In the genomic region with DNA sequence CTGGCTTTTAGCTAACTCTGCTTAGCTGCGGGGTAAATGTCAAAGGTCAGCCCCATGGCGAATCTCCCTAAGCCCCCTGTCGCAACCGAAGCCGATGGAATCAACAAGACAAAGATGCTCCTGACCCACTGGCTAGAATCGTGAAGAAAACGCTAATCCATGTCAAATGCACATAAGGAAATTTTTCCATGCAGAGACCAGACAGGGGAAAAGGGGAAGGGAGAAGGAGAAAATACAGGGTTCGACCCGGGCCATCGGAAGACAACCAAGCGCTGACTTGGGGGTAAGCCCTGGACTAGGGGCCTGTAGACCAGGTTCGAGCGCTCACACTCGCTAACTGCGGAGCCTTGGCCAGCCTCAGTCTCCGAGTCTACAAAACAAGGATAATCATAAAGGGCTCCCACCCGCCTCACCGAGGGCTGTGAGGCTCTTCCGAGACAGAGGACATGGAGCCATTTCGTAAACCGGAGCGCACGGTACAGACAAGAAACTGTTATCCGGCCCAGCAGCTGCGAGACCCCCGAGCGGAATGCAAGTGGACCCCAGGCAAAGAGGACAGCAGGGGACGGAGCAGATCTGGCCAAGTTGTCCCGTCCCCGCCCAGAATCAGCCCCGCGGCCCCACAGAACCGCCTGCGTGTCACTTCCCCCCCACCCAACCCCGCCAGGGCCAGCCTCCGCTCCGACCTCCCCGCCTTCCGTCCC, we compare ENCODE assay signal across 8 cellular contexts. TPM values are rescaled to one million over a fixed set of nuclear protein-coding genes. Genes with fewer than 3 reads are reported as not detected.
DNase-seq lines count a peak whose midpoint lies in the region; ATAC-seq and TF ChIP-seq lines count a peak whose summit lies in the region.

No MANE protein-coding gene starts in this region.

- DNase-seq in activated CD4-positive, alpha-beta memory T cell treated with anti-CD3 and anti-CD28 coated beads, Interleukin-2, amount 10 ng/mL, durations not matched to agents 7 days and 5 days, result no peak
- DNase-seq in germinal center (ENCODE audit: low spot score), result peak; percentile 14
- DNase-seq in psoas muscle, result no peak
- no peak for DNase-seq in NCI-H1092 treated with DMSO at 0.1 percent for 48 hours (lab: John Stamatoyannopoulos, UW)

- no peaks in the 10 kb centered on the region for H3K27me3 Mint-ChIP-seq in activated CD4-positive, alpha-beta memory T cell treated with anti-CD3 and anti-CD28 coated beads, Interleukin-2, amount 10 ng/mL, durations not matched to agents 7 days and 5 days

- intact Hi-C loops in psoas muscle (cut with DNase I), result no loop called here

- POLR2A ChIA-PET in activated CD4-positive, alpha-beta memory T cell treated with anti-CD3 and anti-CD28 coated beads, Interleukin-2, amount 10 ng/mL, durations not matched to agents 7 days and 5 days (lab: Charles Lee), result interaction anchor here (0.6 to 6.3 kb wide), 14 partner anchors 8 to 284 kb away, joined by 3 to 96 read pairs (median 4); a partner anchor contains a TSS

- no peaks in the 10 kb centered on the region for H3K9me3 ChIP-seq in psoas muscle

- H3K4me1 ChIP-seq in psoas muscle, result peaks cover 40% of the 10 kb centered on the region

- 0 to 1% (median 1%) methylated on average over 32 to 39 of the region's 39 CpGs for WGBS in psoas muscle, 3 donors

- peaks cover 32% of the 10 kb centered on the region for H3K36me3 Mint-ChIP-seq in activated CD4-positive, alpha-beta memory T cell treated with anti-CD3 and anti-CD28 coated beads, Interleukin-2, amount 10 ng/mL, durations not matched to agents 7 days and 5 days (ENCODE audit: low read depth)

- peak overlapping the region; percentile 82 for H3K4me3 Mint-ChIP-seq in activated CD4-positive, alpha-beta memory T cell treated with anti-CD3 and anti-CD28 coated beads, Interleukin-2, amount 10 ng/mL, durations not matched to agents 7 days and 5 days

- CTCF ChIA-PET in activated CD4-positive, alpha-beta memory T cell treated with anti-CD3 and anti-CD28 coated beads, Interleukin-2, amount 10 ng/mL, durations not matched to agents 7 days and 5 days (lab: Charles Lee), result interaction anchor here (0.6 to 6.1 kb wide), 8 partner anchors 11 to 283 kb away, joined by 3 to 77 read pairs (median 4); a partner anchor contains a TSS

- peak overlapping the region; percentile 94 for H3K4me3 ChIP-seq in psoas muscle

- peak overlapping the region; percentile 81 for H3K27ac ChIP-seq in psoas muscle

- ATAC-seq in GM18907 (IDR thresholded peaks at IDR 0.05; ENCODE audit: unreplicated experiment) (peak; percentile 20), HG03097 (IDR thresholded peaks at IDR 0.05; ENCODE audit: low FRiP score, unreplicated experiment) (peak; percentile 2), psoas muscle (peak; percentile 29 to 65 (median 40)), GM19328 (IDR thresholded peaks at IDR 0.05; ENCODE audit: unreplicated experiment) (no peak), HG03469 (IDR thresholded peaks at IDR 0.05; ENCODE audit: unreplicated experiment) (no peak)

- no peaks in the 10 kb centered on the region for H3K27me3 ChIP-seq in psoas muscle (ENCODE audit: insufficient read depth in 3 of 3, low read length in 2 of 3)

- peaks cover 0 to 20% of the 10 kb centered on the region in 2 donors for H3K36me3 ChIP-seq in psoas muscle (ENCODE audit: insufficient read depth in 1 of 2, low read depth in 1 of 2)

- peak overlapping the region; percentile 86 for H3K27ac Mint-ChIP-seq in activated CD4-positive, alpha-beta memory T cell treated with anti-CD3 and anti-CD28 coated beads, Interleukin-2, amount 10 ng/mL, durations not matched to agents 7 days and 5 days

- no peak for TF ChIP-seq CTCF in psoas muscle (IDR thresholded peaks at IDR 0.05)

- H3K4me1 Mint-ChIP-seq in activated CD4-positive, alpha-beta memory T cell treated with anti-CD3 and anti-CD28 coated beads, Interleukin-2, amount 10 ng/mL, durations not matched to agents 7 days and 5 days, result peaks cover 61% of the 10 kb centered on the region

- no peaks in the 10 kb centered on the region for H3K9me3 Mint-ChIP-seq in activated CD4-positive, alpha-beta memory T cell treated with anti-CD3 and anti-CD28 coated beads, Interleukin-2, amount 10 ng/mL, durations not matched to agents 7 days and 5 days

RNA-seq across cellular contexts. Expression of a gene that starts 0.5 kb away (rescaled TPM):
- 10 to 100 TPM; 81.4 to 85.6 TPM for total RNA-seq in activated CD4-positive, alpha-beta memory T cell treated with anti-CD3 and anti-CD28 coated beads, Interleukin-2, amount 10 ng/mL, durations not matched to agents 7 days and 5 days
- 10 to 100 TPM; 70.0 to 96.8 (median 90.7) TPM for total RNA-seq in psoas muscle
- polyA plus RNA-seq in psoas muscle, result 10 to 100 TPM; 38.2 to 87.7 (median 63.6) TPM

RNA-seq across cellular contexts. Expression of a gene that starts 23.3 kb away (rescaled TPM):
- 1 to 10 TPM; 9.3 to 9.8 TPM for total RNA-seq in activated CD4-positive, alpha-beta memory T cell treated with anti-CD3 and anti-CD28 coated beads, Interleukin-2, amount 10 ng/mL, durations not matched to agents 7 days and 5 days
- total RNA-seq in psoas muscle, result 1 to 10 TPM; 2.4 to 4.7 (median 3.7) TPM
- polyA plus RNA-seq in psoas muscle, result 1 to 10 TPM; 2.8 to 7.5 (median 4.1) TPM

RNA-seq across cellular contexts. Expression of a gene that starts 37.2 kb away (rescaled TPM):
- 1 to 10 TPM; 3.7 to 3.8 TPM for total RNA-seq in activated CD4-positive, alpha-beta memory T cell treated with anti-CD3 and anti-CD28 coated beads, Interleukin-2, amount 10 ng/mL, durations not matched to agents 7 days and 5 days
- 10 to 100 TPM; 10.1 to 14.5 (median 10.4) TPM for total RNA-seq in psoas muscle
- 10 to 100 TPM in 2 of 3 donors, 1 to 10 TPM in 1; 8.7 to 40.5 (median 26.3) TPM for polyA plus RNA-seq in psoas muscle

Comparison
In these comparisons a context has a peak if more than half of its experiments do, and no peak if none do; other contexts are left out.
1. ATAC-seq: peak in GM18907 (single experiment), HG03097 (single experiment) and psoas muscle (4 of 4); none in GM19328 (single experiment) and HG03469 (single experiment).